In the genomic region with DNA sequence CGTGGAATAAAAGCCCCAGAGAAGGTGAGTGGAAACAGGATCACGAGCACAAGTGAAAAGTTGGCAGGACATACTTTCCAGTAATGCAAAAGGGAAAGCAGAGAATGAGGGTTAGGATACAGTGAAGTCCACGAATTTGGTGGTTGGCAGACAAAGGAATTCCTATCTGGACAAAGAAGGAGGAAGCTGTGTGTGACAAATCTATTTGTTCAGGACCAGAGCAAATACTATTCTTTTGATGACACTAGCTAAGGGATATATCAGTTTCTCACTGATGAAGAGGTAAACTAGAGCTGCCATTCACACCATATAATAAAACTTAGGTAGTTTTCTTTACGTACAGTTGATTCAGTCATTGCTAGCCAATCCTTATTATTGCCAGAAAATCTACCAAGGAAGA, we compare ENCODE assay signal across 22 cellular contexts.
"Had no signal": no experiment of that assay in that cellular context is flagged by ENCODE, and none has a peak within 500 bp of the region (broad histone marks: within the 10 kb centered on the region; RNA-seq: fewer than 3 reads in every experiment).

No MANE protein-coding gene starts in this region.

- ATAC-seq: HepG2, Panc1, T-cell had no signal

- DNase-seq: IMR-90, Karpas-422, KG1, MG63, NCI-H1092, NCI-H1105 treated with DMSO at 0.1 percent for 48 hours, NCI-H1417 treated with DMSO at 0.1 percent for 48 hours, NCI-H146, NCI-H1694 treated with DMSO at 0.1 percent for 48 hours, NCI-H1930, NCI-H2171 treated with DMSO at 0.1 percent for 48 hours, NCI-H345, NCI-H446 treated with DMSO at 0.1 percent for 48 hours, NCI-H510A treated with DMSO at 0.1 percent for 48 hours, NCI-H526, NCI-H82, SHP77, SK-N-SH, SW 1271, T-cell had no signal
